In genomic region chr12:48183876-48184548, GRCh38 we compare ENCODE assay signal across 9 cellular contexts. TPM values are rescaled to one million over a fixed set of nuclear protein-coding genes. Genes with fewer than 3 reads are reported as not detected.
DNase-seq lines count a peak whose midpoint lies in the region; ATAC-seq and TF ChIP-seq lines count a peak whose summit lies in the region.
"Had no signal": no experiment of that assay in that cellular context is flagged by ENCODE, and none has a peak within 500 bp of the region (broad histone marks: within the 10 kb centered on the region; RNA-seq: fewer than 3 reads in every experiment).

No MANE protein-coding gene starts in this region.

- CTCF ChIA-PET in activated B cell treated with CpG ODN at 0.5 μM for 24 hours (lab: Charles Lee), result interaction anchor here (1.0 to 3.4 kb wide), 2 partner anchors 13 to 27 kb away, joined by 4 to 21 read pairs; partner anchors contain the start of gene ASB8

- no peaks in the 10 kb centered on the region for H3K27me3 ChIP-seq in HAP-1 (ENCODE audit: low read depth)

- POLR2A ChIA-PET in activated B cell treated with CpG ODN at 0.5 μM for 24 hours (lab: Charles Lee), result interaction anchor here (1.5 to 1.7 kb wide), 5 partner anchors 14 to 78 kb away, joined by 4 to 32 read pairs (median 11); partner anchors contain the start of genes ASB8 and SENP1

- peaks cover 3% of the 10 kb centered on the region for H3K36me3 Mint-ChIP-seq in activated B cell treated with CpG ODN at 0.5 μM for 24 hours (ENCODE audit: low read depth)

- H3K9me3 Mint-ChIP-seq in activated B cell treated with CpG ODN at 0.5 μM for 24 hours, result no peaks in the 10 kb centered on the region

- in situ Hi-C loops in HAP-1 (cut with MboI; ENCODE audit: low sequenced_read_pairs), result no loop called here

- DNase-seq in HAP-1 (ENCODE audit: low spot score in 2 of 2), result no peak
- peak; percentile 27 for DNase-seq in activated B cell treated with CpG ODN at 0.5 μM for 24 hours
- no peak for DNase-seq in fibroblast of pulmonary artery (ENCODE audit: low read depth)
- no peak for DNase-seq in retinal pigment epithelial cell (ENCODE audit: low read depth)
- DNase-seq in iPS-NIHi7 (ENCODE audit: extremely low spot score), result no peak
- no peak for DNase-seq in NCI-H226

- peak overlapping the region; percentile 64 for H3K4me3 ChIP-seq in HAP-1
- H3K4me3 ChIP-seq in fibroblast of pulmonary artery (replicated peaks; ENCODE audit: low read depth, low read length), result peak overlapping the region; percentile 73
- H3K4me3 ChIP-seq in retinal pigment epithelial cell (ENCODE audit: low read length), result peak overlapping the region; percentile 49

- H3K36me3 ChIP-seq in HAP-1 (replicated peaks), result no peaks in the 10 kb centered on the region

- TF ChIP-seq CTCF in activated B cell treated with CpG ODN at 0.5 μM for 24 hours (IDR thresholded peaks at IDR 0.05) (no peak), fibroblast of pulmonary artery (IDR thresholded peaks at IDR 0.05; ENCODE audit: low read length, missing control alignments) (no peak), retinal pigment epithelial cell (conservative IDR thresholded peaks at IDR 0.05; ENCODE audit: low read depth, low read length) (no peak)

- H3K9me3 ChIP-seq in HAP-1, result no peaks in the 10 kb centered on the region

- H3K4me1 Mint-ChIP-seq in activated B cell treated with CpG ODN at 0.5 μM for 24 hours, result peaks cover 32% of the 10 kb centered on the region

- peak overlapping the region; percentile 92 for H3K4me3 Mint-ChIP-seq in activated B cell treated with CpG ODN at 0.5 μM for 24 hours

- intact Hi-C loops in activated B cell treated with CpG ODN at 0.5 μM for 24 hours (cut with micrococcal nuclease), result loop anchor here (1.0 kb wide), 3 partner anchors 14 to 78 kb away; partner anchors contain the start of genes ASB8 and SENP1

- H3K27me3 Mint-ChIP-seq in activated B cell treated with CpG ODN at 0.5 μM for 24 hours, result peaks cover 21% of the 10 kb centered on the region

- H3K4me1 ChIP-seq in HAP-1, result peaks cover 21% of the 10 kb centered on the region

- peak; percentile 9 for ATAC-seq in activated B cell treated with CpG ODN at 0.5 μM for 24 hours (ENCODE audit: low read depth)
- no peak for ATAC-seq in GM19328 (IDR thresholded peaks at IDR 0.05; ENCODE audit: unreplicated experiment)
- ATAC-seq in HG03135 (IDR thresholded peaks at IDR 0.05; ENCODE audit: unreplicated experiment), result no peak

- no peak overlapping the region for H3K27ac Mint-ChIP-seq in activated B cell treated with CpG ODN at 0.5 μM for 24 hours

RNA-seq across cellular contexts. Expression of gene CCDC184, which starts 0.6 kb away (rescaled TPM):
- 0.18 and 0.29 TPM in 2 replicates for total RNA-seq in activated B cell treated with CpG ODN at 0.5 μM for 24 hours
- total RNA-seq: T-helper 2 cell treated with Interferon-gamma antibody and Interleukin-4, amounts not matched to agents 100 ng/mL and 5 ng/mL, for 36 hours had no signal

RNA-seq across cellular contexts. Expression of gene OR10AD1, which starts 19.1 kb away (rescaled TPM):
- not detected in 2 replicates for total RNA-seq in activated B cell treated with CpG ODN at 0.5 μM for 24 hours
- total RNA-seq: T-helper 2 cell treated with Interferon-gamma antibody and Interleukin-4, amounts not matched to agents 100 ng/mL and 5 ng/mL, for 36 hours had no signal

RNA-seq across cellular contexts. Expression of gene ASB8, which starts 26.7 kb away (rescaled TPM):
- total RNA-seq in activated B cell treated with CpG ODN at 0.5 μM for 24 hours, result 40.0 and 43.6 TPM in 2 replicates
